In the genomic region with DNA sequence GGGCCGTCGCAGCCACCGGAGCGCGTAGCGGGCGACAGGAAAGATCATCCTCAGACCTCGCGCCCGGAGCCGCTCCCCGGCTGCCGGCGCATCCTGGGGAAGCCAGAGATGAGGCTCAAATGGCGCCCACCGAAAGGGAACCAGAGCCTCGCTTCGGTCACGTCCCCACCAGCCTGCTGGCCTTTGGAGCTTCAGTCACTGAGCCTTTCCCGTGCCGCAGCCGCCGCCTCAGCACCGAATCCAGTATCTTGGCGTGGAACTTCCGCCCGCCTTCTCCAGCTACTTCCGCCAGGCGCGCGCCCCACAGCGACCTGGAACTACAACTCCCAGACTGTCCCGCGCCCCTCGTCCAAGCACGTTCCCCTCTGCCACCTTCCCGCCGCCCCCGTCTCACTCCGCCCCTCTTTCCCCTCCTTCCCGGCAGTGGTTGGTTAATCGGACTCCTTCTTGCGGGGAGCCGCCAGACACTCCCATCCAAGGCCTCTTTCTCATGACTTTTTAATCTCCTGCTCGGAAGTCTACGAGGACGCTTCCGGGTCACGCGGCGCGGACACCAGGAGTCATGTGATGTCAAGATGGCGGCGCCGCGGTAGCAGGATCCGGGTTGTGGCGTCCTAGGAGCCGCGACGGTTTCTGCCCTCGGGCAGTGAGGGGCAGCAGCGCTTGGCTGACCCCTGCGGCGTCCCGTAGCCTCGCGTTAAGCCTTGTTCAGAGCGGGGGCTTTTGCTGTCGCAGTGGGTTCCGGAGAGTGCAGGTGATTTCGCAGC, we compare ENCODE assay signal across 8 cellular contexts. TPM values are rescaled to one million over a fixed set of nuclear protein-coding genes. Genes with fewer than 3 reads are reported as not detected.
A peak's percentile ranks its signal among the peaks of the same experiment; 100 is the strongest.
DNase-seq lines count a peak whose midpoint lies in the region; ATAC-seq and TF ChIP-seq lines count a peak whose summit lies in the region.

A gene with protein sequence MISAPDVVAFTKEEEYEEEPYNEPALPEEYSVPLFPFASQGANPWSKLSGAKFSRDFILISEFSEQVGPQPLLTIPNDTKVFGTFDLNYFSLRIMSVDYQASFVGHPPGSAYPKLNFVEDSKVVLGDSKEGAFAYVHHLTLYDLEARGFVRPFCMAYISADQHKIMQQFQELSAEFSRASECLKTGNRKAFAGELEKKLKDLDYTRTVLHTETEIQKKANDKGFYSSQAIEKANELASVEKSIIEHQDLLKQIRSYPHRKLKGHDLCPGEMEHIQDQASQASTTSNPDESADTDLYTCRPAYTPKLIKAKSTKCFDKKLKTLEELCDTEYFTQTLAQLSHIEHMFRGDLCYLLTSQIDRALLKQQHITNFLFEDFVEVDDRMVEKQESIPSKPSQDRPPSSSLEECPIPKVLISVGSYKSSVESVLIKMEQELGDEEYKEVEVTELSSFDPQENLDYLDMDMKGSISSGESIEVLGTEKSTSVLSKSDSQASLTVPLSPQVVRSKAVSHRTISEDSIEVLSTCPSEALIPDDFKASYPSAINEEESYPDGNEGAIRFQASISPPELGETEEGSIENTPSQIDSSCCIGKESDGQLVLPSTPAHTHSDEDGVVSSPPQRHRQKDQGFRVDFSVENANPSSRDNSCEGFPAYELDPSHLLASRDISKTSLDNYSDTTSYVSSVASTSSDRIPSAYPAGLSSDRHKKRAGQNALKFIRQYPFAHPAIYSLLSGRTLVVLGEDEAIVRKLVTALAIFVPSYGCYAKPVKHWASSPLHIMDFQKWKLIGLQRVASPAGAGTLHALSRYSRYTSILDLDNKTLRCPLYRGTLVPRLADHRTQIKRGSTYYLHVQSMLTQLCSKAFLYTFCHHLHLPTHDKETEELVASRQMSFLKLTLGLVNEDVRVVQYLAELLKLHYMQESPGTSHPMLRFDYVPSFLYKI (plus strand): TSS at position 563 of the 767 bp plus-strand sequence. CDS start 497 bp downstream, outside the sequence.
A gene with protein sequence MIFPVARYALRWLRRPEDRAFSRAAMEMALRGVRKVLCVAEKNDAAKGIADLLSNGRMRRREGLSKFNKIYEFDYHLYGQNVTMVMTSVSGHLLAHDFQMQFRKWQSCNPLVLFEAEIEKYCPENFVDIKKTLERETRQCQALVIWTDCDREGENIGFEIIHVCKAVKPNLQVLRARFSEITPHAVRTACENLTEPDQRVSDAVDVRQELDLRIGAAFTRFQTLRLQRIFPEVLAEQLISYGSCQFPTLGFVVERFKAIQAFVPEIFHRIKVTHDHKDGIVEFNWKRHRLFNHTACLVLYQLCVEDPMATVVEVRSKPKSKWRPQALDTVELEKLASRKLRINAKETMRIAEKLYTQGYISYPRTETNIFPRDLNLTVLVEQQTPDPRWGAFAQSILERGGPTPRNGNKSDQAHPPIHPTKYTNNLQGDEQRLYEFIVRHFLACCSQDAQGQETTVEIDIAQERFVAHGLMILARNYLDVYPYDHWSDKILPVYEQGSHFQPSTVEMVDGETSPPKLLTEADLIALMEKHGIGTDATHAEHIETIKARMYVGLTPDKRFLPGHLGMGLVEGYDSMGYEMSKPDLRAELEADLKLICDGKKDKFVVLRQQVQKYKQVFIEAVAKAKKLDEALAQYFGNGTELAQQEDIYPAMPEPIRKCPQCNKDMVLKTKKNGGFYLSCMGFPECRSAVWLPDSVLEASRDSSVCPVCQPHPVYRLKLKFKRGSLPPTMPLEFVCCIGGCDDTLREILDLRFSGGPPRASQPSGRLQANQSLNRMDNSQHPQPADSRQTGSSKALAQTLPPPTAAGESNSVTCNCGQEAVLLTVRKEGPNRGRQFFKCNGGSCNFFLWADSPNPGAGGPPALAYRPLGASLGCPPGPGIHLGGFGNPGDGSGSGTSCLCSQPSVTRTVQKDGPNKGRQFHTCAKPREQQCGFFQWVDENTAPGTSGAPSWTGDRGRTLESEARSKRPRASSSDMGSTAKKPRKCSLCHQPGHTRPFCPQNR (minus strand): TSS at position 264 of the 767 bp plus-strand sequence. CDS start 216 bp downstream, at position 48.

- peak; percentile 34 to 63 for TF ChIP-seq POLR2A in tibial nerve (IDR thresholded peaks at IDR 0.05)

- 1% methylated on average over 38 to 58 of the region's 72 CpGs for WGBS in tibial nerve, 2 donors

- peaks cover 17% of the 10 kb centered on the region for H3K36me3 ChIP-seq in adipocyte (ENCODE audit: control insufficient read depth, insufficient read depth, low read length, severe bottlenecking)
- H3K36me3 ChIP-seq in cardiac muscle cell: peaks cover 4% of the 10 kb centered on the region
- H3K36me3 ChIP-seq in parathyroid adenoma (ENCODE audit: control insufficient read depth, insufficient read depth, low read length): no peaks in the 10 kb centered on the region
- H3K36me3 ChIP-seq in tibial nerve: peaks cover 0 to 55% (median 0%) of the 10 kb centered on the region in 3 donors

- peaks cover 60% of the 10 kb centered on the region for H3K79me2 ChIP-seq in parathyroid adenoma

- H3K4me2 ChIP-seq in parathyroid adenoma (ENCODE audit: low read length): peak within 1 kb of the TSS; percentile 97

- H3K9ac ChIP-seq in adipocyte (ENCODE audit: low read length) (peak within 1 kb of the TSS; percentile 95), parathyroid adenoma (peak within 1 kb of the TSS; percentile 69)

- H2AFZ ChIP-seq in parathyroid adenoma: peak within 1 kb of the TSS; percentile 87

- ATAC-seq in HG02798 (IDR thresholded peaks at IDR 0.05; ENCODE audit: poor library complexity, unreplicated experiment): peak; percentile 90

- peak within 1 kb of the TSS; percentile 99 for H3K4me3 ChIP-seq in GM12875 (ENCODE audit: low read depth, low read length)
- H3K4me3 ChIP-seq in adipocyte (ENCODE audit: low read length): peak within 1 kb of the TSS; percentile 95
- peak within 1 kb of the TSS; percentile 85 for H3K4me3 ChIP-seq in cardiac muscle cell
- H3K4me3 ChIP-seq in parathyroid adenoma (ENCODE audit: low read depth, low read length): peak within 1 kb of the TSS; percentile 94
- H3K4me3 ChIP-seq in tibial nerve: peak within 1 kb of the TSS; percentile 52 to 91 (median 79)

- no peaks in the 10 kb centered on the region for H3K27me3 ChIP-seq in adipocyte (replicated peaks; ENCODE audit: control insufficient read depth, insufficient read depth, low read length)
- no peaks in the 10 kb centered on the region for H3K27me3 ChIP-seq in cardiac muscle cell
- no peaks in the 10 kb centered on the region for H3K27me3 ChIP-seq in parathyroid adenoma (ENCODE audit: control insufficient read depth, insufficient read depth, low read length)
- H3K27me3 ChIP-seq in tibial nerve: no peaks in the 10 kb centered on the region

- H3K4me1 ChIP-seq in adipocyte (ENCODE audit: control insufficient read depth, insufficient read depth, low read length) (peaks cover 50% of the 10 kb centered on the region), cardiac muscle cell (ENCODE audit: low read depth) (peaks cover 19% of the 10 kb centered on the region), parathyroid adenoma (peaks cover 14% of the 10 kb centered on the region), tibial nerve (peaks cover 0 to 76% (median 53%) of the 10 kb centered on the region in 4 donors)

- TF ChIP-seq EP300 in tibial nerve (IDR thresholded peaks at IDR 0.05): peak; percentile 87 to 97

- DNase-seq in NCI-H1436 (lab: John Stamatoyannopoulos, UW) (peak; percentile 95), T follicular helper cell (ENCODE audit: low read depth) (peak; percentile 98), adipocyte (ENCODE audit: low read depth) (peak; percentile 99), cardiac muscle cell (ENCODE audit: low read depth in 1 of 2, low spot score in 1 of 2) (peak; percentile 96 to 99), tibial nerve (ENCODE audit: low spot score in 2 of 2) (peak; percentile 97 to 98)

- TF ChIP-seq CTCF in GM12875 (IDR thresholded peaks at IDR 0.05; ENCODE audit: borderline replicate concordance, insufficient read depth, low read depth, low read length): no peak
- TF ChIP-seq CTCF in cardiac muscle cell (IDR thresholded peaks at IDR 0.05; ENCODE audit: low read depth, low read length): no peak
- TF ChIP-seq CTCF in parathyroid adenoma (IDR thresholded peaks at IDR 0.05): no peak
- TF ChIP-seq CTCF in tibial nerve (IDR thresholded peaks at IDR 0.05): peak in 2 of 5 experiments; percentile 61 to 68

- H3K9me3 ChIP-seq in adipocyte (ENCODE audit: control insufficient read depth, low read length) (no peaks in the 10 kb centered on the region), cardiac muscle cell (ENCODE audit: low read depth) (no peaks in the 10 kb centered on the region), parathyroid adenoma (ENCODE audit: control insufficient read depth, low read length) (no peaks in the 10 kb centered on the region), tibial nerve (no peaks in the 10 kb centered on the region)

- H3K27ac ChIP-seq in cardiac muscle cell (peak within 1 kb of the TSS; percentile 99), parathyroid adenoma (peak within 1 kb of the TSS; percentile 86), tibial nerve (peak within 1 kb of the TSS; percentile 81 to 93 (median 88))

RNA-seq across cellular contexts. Expression of the first gene that starts in this region (rescaled TPM):
- total RNA-seq in cardiac muscle cell (8.7 and 11.3 TPM in 2 replicates), tibial nerve (10 to 100 TPM; 11.4 to 13.5 (median 12.7) TPM)
- 2.9 and 3.9 TPM in 2 replicates for polyA plus RNA-seq in cardiac muscle cell

RNA-seq across cellular contexts. Expression of the second gene that starts in this region (rescaled TPM):
- 31.0 and 40.1 TPM in 2 replicates for total RNA-seq in cardiac muscle cell
- polyA plus RNA-seq in cardiac muscle cell: 22.7 and 26.5 TPM in 2 replicates
- 10 to 100 TPM; 47.9 to 92.4 (median 63.5) TPM for total RNA-seq in tibial nerve

Comparison
In these comparisons a context has a peak if more than half of its experiments do, and no peak if none do; other contexts are left out.
1. Peak in every context shown above with its lines: DNase-seq, ATAC-seq, H3K4me3 ChIP-seq and H3K27ac ChIP-seq.